ENCODE assay signal across 9 cellular contexts in the genomic region with DNA sequence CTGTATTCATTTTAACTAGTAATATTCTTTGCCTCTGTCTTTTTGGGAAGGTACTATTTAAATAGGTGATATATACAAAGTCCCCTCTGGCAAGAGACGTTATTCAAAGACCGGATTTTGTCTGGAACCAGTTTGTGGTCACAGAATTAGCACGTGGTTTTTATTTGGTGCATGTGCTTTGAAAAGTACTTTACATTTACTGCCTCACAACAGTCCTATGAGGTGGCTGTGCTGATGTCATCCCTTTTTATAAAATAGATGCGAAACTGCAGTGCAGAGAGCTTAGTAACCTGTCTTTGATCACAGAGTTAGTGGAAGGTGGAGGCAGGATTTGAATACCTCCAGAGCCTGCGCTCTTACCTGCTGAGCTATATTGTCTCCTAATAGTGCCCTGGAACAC. TPM values are rescaled to one million over a fixed set of nuclear protein-coding genes. Genes with fewer than 3 reads are reported as not detected.
DNase-seq lines count a peak whose midpoint lies in the region; ATAC-seq, FAIRE-seq and TF ChIP-seq lines count a peak whose summit lies in the region.
"Had no signal": no experiment of that assay in that cellular context is flagged by ENCODE, and none has a peak within 500 bp of the region (broad histone marks: within the 10 kb centered on the region; RNA-seq: fewer than 3 reads in every experiment).

No MANE protein-coding gene starts in this region.

- H3K27me3 ChIP-seq in pancreas: no peaks in the 10 kb centered on the region

- ATAC-seq in GM21423 (IDR thresholded peaks at IDR 0.05; ENCODE audit: unreplicated experiment) (peak; percentile 30), pancreas (no peak), HG03097 (IDR thresholded peaks at IDR 0.05; ENCODE audit: low FRiP score, unreplicated experiment) (no peak)
- peak; percentile 53 for ATAC-seq in activated naive CD8-positive, alpha-beta T cell treated with anti-CD3 and anti-CD28 coated beads, Interleukin-2, amount 50 U/mL, for 24 hours

- H3K27ac Mint-ChIP-seq in IgD-negative memory B cell: peak overlapping the region; percentile 93 to 98 (median 97)
- peak overlapping the region; percentile 88 for H3K27ac Mint-ChIP-seq in activated naive CD8-positive, alpha-beta T cell treated with anti-CD3 and anti-CD28 coated beads, Interleukin-2, amount 50 U/mL, for 24 hours

- TF ChIP-seq CTCF in GM12865 (IDR thresholded peaks at IDR 0.05; ENCODE audit: insufficient read depth, low read depth, low read length, missing control alignments) (no peak), pancreas (IDR thresholded peaks at IDR 0.05) (no peak)

- H3K9me3 Mint-ChIP-seq in IgD-negative memory B cell: no peaks in the 10 kb centered on the region
- no peaks in the 10 kb centered on the region for H3K9me3 Mint-ChIP-seq in activated naive CD8-positive, alpha-beta T cell treated with anti-CD3 and anti-CD28 coated beads, Interleukin-2, amount 50 U/mL, for 24 hours

- H3K4me1 Mint-ChIP-seq in IgD-negative memory B cell: peaks cover 51 to 74% (median 65%) of the 10 kb centered on the region in 3 donors
- H3K4me1 Mint-ChIP-seq in activated naive CD8-positive, alpha-beta T cell treated with anti-CD3 and anti-CD28 coated beads, Interleukin-2, amount 50 U/mL, for 24 hours: peaks cover 89% of the 10 kb centered on the region

- H3K4me1 ChIP-seq in pancreas: peaks cover 13 to 22% (median 17%) of the 10 kb centered on the region in 3 donors

- no peaks in the 10 kb centered on the region for H3K36me3 ChIP-seq in pancreas

- DNase-seq in GM12865 (ENCODE audit: low read depth) (peak; percentile 84), RKO (ENCODE audit: low spot score) (no peak), pancreas (no peak)
- peak; percentile 29 for DNase-seq in activated naive CD8-positive, alpha-beta T cell treated with anti-CD3 and anti-CD28 coated beads, Interleukin-2, amount 50 U/mL, for 24 hours
- peak; percentile 44 for DNase-seq in stimulated activated CD8-positive, alpha-beta memory T cell treated with anti-CD3 and anti-CD28 coated beads, Interleukin-4, amount 100 ng/mL, for 48 hours
- DNase-seq: IMR-90 had no signal

- no peak for FAIRE-seq in pancreas (lab: Jason Lieb, UNC)

- no peaks in the 10 kb centered on the region for H3K9me3 ChIP-seq in pancreas

- WGBS in pancreas, 2 donors: 81 to 93% methylated on average over 5 of the region's 5 CpGs

- peak overlapping the region; percentile 57 to 97 (median 90) for H3K4me3 Mint-ChIP-seq in IgD-negative memory B cell
- peak overlapping the region; percentile 61 for H3K4me3 Mint-ChIP-seq in activated naive CD8-positive, alpha-beta T cell treated with anti-CD3 and anti-CD28 coated beads, Interleukin-2, amount 50 U/mL, for 24 hours

- no peaks in the 10 kb centered on the region for H3K27me3 Mint-ChIP-seq in IgD-negative memory B cell
- H3K27me3 Mint-ChIP-seq in activated naive CD8-positive, alpha-beta T cell treated with anti-CD3 and anti-CD28 coated beads, Interleukin-2, amount 50 U/mL, for 24 hours: no peaks in the 10 kb centered on the region

- H3K36me3 Mint-ChIP-seq in IgD-negative memory B cell: no peaks in the 10 kb centered on the region
- no peaks in the 10 kb centered on the region for H3K36me3 Mint-ChIP-seq in activated naive CD8-positive, alpha-beta T cell treated with anti-CD3 and anti-CD28 coated beads, Interleukin-2, amount 50 U/mL, for 24 hours (ENCODE audit: low read depth)

- H3K4me3 ChIP-seq in GM12865 (ENCODE audit: low read depth, low read length) (peak overlapping the region; percentile 35), pancreas (no peak overlapping the region)

- intact Hi-C loops in pancreas (cut with DNase I): no loop called here

- no peak overlapping the region for H3K27ac ChIP-seq in pancreas

RNA-seq across cellular contexts. Expression of gene LPIN1, which starts 4.0 kb away (rescaled TPM):
- 17.3 TPM for polyA plus RNA-seq in IgD-negative memory B cell
- 10 to 100 TPM in 3 of 6 donors, 1 to 10 TPM in 3; 7.4 to 16.5 (median 10.0) TPM for total RNA-seq in pancreas
- 1 to 10 TPM; 7.7 to 10.0 TPM for polyA plus RNA-seq in pancreas

Comparison
In these comparisons a context has a peak if more than half of its experiments do, and no peak if none do; other contexts are left out.
1. DNase-seq: peak in GM12865 (single experiment), activated naive CD8-positive, alpha-beta T cell treated with anti-CD3 and anti-CD28 coated beads, Interleukin-2, amount 50 U/mL, for 24 hours (single experiment) and stimulated activated CD8-positive, alpha-beta memory T cell treated with anti-CD3 and anti-CD28 coated beads, Interleukin-4, amount 100 ng/mL, for 48 hours (single experiment); none in RKO (single experiment) and pancreas (0 of 6).
2. ATAC-seq: peak in GM21423 (single experiment) and activated naive CD8-positive, alpha-beta T cell treated with anti-CD3 and anti-CD28 coated beads, Interleukin-2, amount 50 U/mL, for 24 hours (single experiment); none in pancreas (0 of 4) and HG03097 (single experiment).